In the genomic region with DNA sequence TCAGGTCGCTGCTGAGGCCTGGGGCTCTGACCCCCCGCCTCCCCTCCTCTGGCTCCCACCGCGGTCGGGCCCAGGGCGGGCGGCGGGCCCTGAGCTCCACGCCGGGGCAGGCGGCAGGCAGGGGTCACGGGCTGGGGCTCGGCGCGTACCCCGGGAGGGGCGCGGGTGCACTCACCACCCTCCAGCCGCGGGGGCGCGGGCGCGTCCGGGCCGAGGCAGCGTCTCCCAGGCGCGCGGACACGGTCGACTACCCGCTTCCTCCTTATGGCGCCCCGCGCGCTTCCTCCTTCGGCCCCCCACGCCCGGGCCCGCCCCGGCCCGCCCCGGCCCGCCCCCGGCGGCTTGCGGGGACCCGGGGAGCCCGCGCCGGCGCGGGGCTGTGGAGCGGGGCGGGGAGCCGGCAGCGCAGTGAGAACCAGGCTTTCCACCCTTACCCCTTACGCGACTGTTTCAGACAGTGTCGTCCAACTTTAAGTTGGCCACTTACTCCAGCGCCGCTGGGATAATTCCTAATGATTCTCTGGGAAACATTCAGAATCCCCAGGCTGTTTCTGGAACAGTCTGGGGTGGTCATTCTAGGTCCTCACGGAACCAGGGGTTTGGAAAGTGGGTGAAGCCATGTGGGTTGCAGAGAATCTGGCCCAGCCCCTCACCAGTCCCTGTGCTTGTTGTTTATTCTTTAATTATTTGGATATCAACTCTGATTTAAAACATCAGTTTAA, we compare ENCODE assay signal across 8 cellular contexts. TPM values are rescaled to one million over a fixed set of nuclear protein-coding genes. Genes with fewer than 3 reads are reported as not detected.
A peak's percentile ranks its signal among the peaks of the same experiment; 100 is the strongest.
DNase-seq lines count a peak whose midpoint lies in the region; ATAC-seq, FAIRE-seq and TF ChIP-seq lines count a peak whose summit lies in the region.

Gene BID, minus strand, starts transcription at position 264 of the 722 bp plus-strand sequence. CDS start 24,353 bp downstream, outside the sequence.

- peaks cover 5% of the 10 kb centered on the region for H3K79me2 ChIP-seq in neural cell (replicated peaks; ENCODE audit: insufficient read depth, low read length)

- H3K36me3 ChIP-seq in neural cell (ENCODE audit: insufficient read depth, low read length): no peaks in the 10 kb centered on the region

- ATAC-seq in GM19452 (IDR thresholded peaks at IDR 0.05; ENCODE audit: unreplicated experiment) (peak; percentile 23), HG03378 (IDR thresholded peaks at IDR 0.05; ENCODE audit: unreplicated experiment) (no peak)
- peak; percentile 13 for ATAC-seq in activated T-helper 17 cell treated with anti-CD3 and anti-CD28 coated beads, Interleukin-2, amount 50 U/mL, for 72 hours (replicated peaks)

- H3K9ac ChIP-seq in neural cell (ENCODE audit: low read length): peak within 1 kb of the TSS; percentile 77

- TF ChIP-seq EP300 in neural cell (conservative IDR thresholded peaks at IDR 0.05; ENCODE audit: poor library complexity, severe bottlenecking): no peak

- H3F3A ChIP-seq in neural cell (ENCODE audit: insufficient read depth, low read length, poor library complexity, severe bottlenecking): no peaks in the 10 kb centered on the region

- H3K9me2 ChIP-seq in neural cell (ENCODE audit: insufficient read depth, low read length): no peaks in the 10 kb centered on the region

- peak within 1 kb of the TSS; percentile 93 for H3K4me3 Mint-ChIP-seq in activated T-helper 17 cell treated with anti-CD3 and anti-CD28 coated beads, Interleukin-2, amount 50 U/mL, for 72 hours

- no peak for FAIRE-seq in RCC 7860 (lab: Jason Lieb, UNC)

- H3K4me1 Mint-ChIP-seq in activated T-helper 17 cell treated with anti-CD3 and anti-CD28 coated beads, Interleukin-2, amount 50 U/mL, for 72 hours: peaks cover 41% of the 10 kb centered on the region

- peak; percentile 91 for DNase-seq in CD1c-positive myeloid dendritic cell (ENCODE audit: extremely low spot score)
- DNase-seq in MV-4-11 (lab: John Stamatoyannopoulos, UW): peak; percentile 44
- DNase-seq in fibroblast of the aortic adventitia (ENCODE audit: low read depth): no peak
- no peak for DNase-seq in RCC 7860 (ENCODE audit: low spot score)

- peak within 1 kb of the TSS; percentile 28 for H2AFZ ChIP-seq in neural cell (ENCODE audit: low read depth, low read length)

- peak within 1 kb of the TSS; percentile 66 for H3K4me3 ChIP-seq in fibroblast of the aortic adventitia (ENCODE audit: low read depth, low read length)
- H3K4me3 ChIP-seq in neural cell (ENCODE audit: low read length): peak within 1 kb of the TSS; percentile 70

- no peaks in the 10 kb centered on the region for H3K9me3 ChIP-seq in neural cell (ENCODE audit: low read length)

- H3K27me3 Mint-ChIP-seq in activated T-helper 17 cell treated with anti-CD3 and anti-CD28 coated beads, Interleukin-2, amount 50 U/mL, for 72 hours: peaks cover 3% of the 10 kb centered on the region

- H3K9me3 Mint-ChIP-seq in activated T-helper 17 cell treated with anti-CD3 and anti-CD28 coated beads, Interleukin-2, amount 50 U/mL, for 72 hours: no peaks in the 10 kb centered on the region

- H4K20me1 ChIP-seq in neural cell (ENCODE audit: insufficient read depth): no peaks in the 10 kb centered on the region

- no peak within 1 kb of the TSS for H3K27ac Mint-ChIP-seq in activated T-helper 17 cell treated with anti-CD3 and anti-CD28 coated beads, Interleukin-2, amount 50 U/mL, for 72 hours

- no peaks in the 10 kb centered on the region for H3K36me3 Mint-ChIP-seq in activated T-helper 17 cell treated with anti-CD3 and anti-CD28 coated beads, Interleukin-2, amount 50 U/mL, for 72 hours (ENCODE audit: low read depth)

- H3K27me3 ChIP-seq in neural cell (ENCODE audit: insufficient read depth, low read depth, low read length): no peaks in the 10 kb centered on the region

- H3K4me2 ChIP-seq in neural cell (ENCODE audit: low read length): peak within 1 kb of the TSS; percentile 55

- TF ChIP-seq CTCF in fibroblast of the aortic adventitia (IDR thresholded peaks at IDR 0.05; ENCODE audit: insufficient read depth, low read length) (no peak), neural cell (IDR thresholded peaks at IDR 0.05; ENCODE audit: poor library complexity, severe bottlenecking) (no peak)

- H3K27ac ChIP-seq in neural cell (ENCODE audit: low read length): peak within 1 kb of the TSS; percentile 62

- TF ChIP-seq RAD21 in neural cell (conservative IDR thresholded peaks at IDR 0.05): no peak

TF ChIP-seq in neural cell, 6 proteins besides CTCF, POLR2A, EP300 and RAD21:
- TF ChIP-seq MXI1 (conservative IDR thresholded peaks at IDR 0.05; ENCODE audit: poor library complexity, severe bottlenecking) (peak; percentile 46), TAF1 (IDR thresholded peaks at IDR 0.05; ENCODE audit: low read depth) (no peak), REST (IDR thresholded peaks at IDR 0.05; ENCODE audit: borderline replicate concordance) (no peak), POLR2AphosphoS5 (IDR thresholded peaks at IDR 0.05) (peak; percentile 5)

RNA-seq across cellular contexts. Expression of gene BID, which starts in this region (rescaled TPM):
- 10 to 100 TPM in 1 of 2 donors, 1 to 10 TPM in 1; 6.2 to 19.2 TPM for total RNA-seq in activated T-helper 17 cell treated with anti-CD3 and anti-CD28 coated beads, Interleukin-2, amount 50 U/mL, for 72 hours
- 5.7 TPM in 2 replicates for total RNA-seq in fibroblast of the aortic adventitia (ENCODE audit: low replicate concordance)
- 88.6 and 92.4 TPM in 2 replicates for polyA plus RNA-seq in neural cell
- polyA minus RNA-seq in neural cell: 20.7 and 24.3 TPM in 2 replicates

Comparison
In these comparisons a context has a peak if more than half of its experiments do, and no peak if none do; other contexts are left out.
1. DNase-seq: peak in CD1c-positive myeloid dendritic cell (single experiment) and MV-4-11 (single experiment); none in fibroblast of the aortic adventitia (single experiment) and RCC 7860 (single experiment).